ENCODE assay signal across 10 cellular contexts in genomic region chr2:215796160-215796559, GRCh38.
A peak's percentile ranks its signal among the peaks of the same experiment; 100 is the strongest.
DNase-seq lines count a peak whose midpoint lies in the region; ATAC-seq, FAIRE-seq and TF ChIP-seq lines count a peak whose summit lies in the region.
"Had no signal": no experiment of that assay in that cellular context is flagged by ENCODE, and none has a peak within 500 bp of the region (broad histone marks: within the 10 kb centered on the region; RNA-seq: fewer than 3 reads in every experiment).

No MANE protein-coding gene starts in this region.

- H3K36me3 Mint-ChIP-seq in activated T-cell treated with anti-CD3 and anti-CD28 coated beads, Interleukin-2, amount 50 U/mL, for 72 hours (ENCODE audit: insufficient read depth in 2 of 2): peaks cover 0 to 1% of the 10 kb centered on the region in 2 donors

- H3K9me3 ChIP-seq in thyroid gland: no peaks in the 10 kb centered on the region

- no peak overlapping the region for H3K4me3 ChIP-seq in fibroblast of mammary gland (ENCODE audit: control insufficient read depth, low read depth, low read length)
- no peak overlapping the region for H3K4me3 ChIP-seq in thyroid gland (replicated peaks in 1 of 3)

- H3K27me3 Mint-ChIP-seq in activated T-cell treated with anti-CD3 and anti-CD28 coated beads, Interleukin-2, amount 50 U/mL, for 72 hours (ENCODE audit: low read depth): no peaks in the 10 kb centered on the region

- no peaks in the 10 kb centered on the region for H3K27me3 ChIP-seq in thyroid gland

- H3K4me1 Mint-ChIP-seq in activated T-cell treated with anti-CD3 and anti-CD28 coated beads, Interleukin-2, amount 50 U/mL, for 72 hours (ENCODE audit: low read depth): peaks cover 22% of the 10 kb centered on the region

- H3K4me1 ChIP-seq in thyroid gland: peaks cover 0 to 20% of the 10 kb centered on the region in 2 donors

- peak; percentile 4 to 5 for DNase-seq in activated T-cell treated with anti-CD3 and anti-CD28 coated beads, Interleukin-2, amount 50 U/mL, for 72 hours
- DNase-seq in activated T-cell treated with anti-CD3 and anti-CD28 coated beads for 4 hours (no peak), RCC 7860 (ENCODE audit: low spot score) (peak; percentile 99), fibroblast of mammary gland (ENCODE audit: low read depth) (peak; percentile 94), thyroid gland (peak; percentile 49 to 68), NCI-H82 treated with DMSO at 0.1 percent for 48 hours (lab: John Stamatoyannopoulos, UW; ENCODE audit: unreplicated experiment) (no peak), NCI-H2227 treated with DMSO at 0.1 percent for 48 hours (lab: John Stamatoyannopoulos, UW) (no peak)
- DNase-seq: CD8-positive, alpha-beta memory T cell; stimulated activated CD4-positive, alpha-beta T cell treated with anti-CD3 and anti-CD28 coated beads, Interleukin-12 subunit alpha, Interleukin-12 subunit beta, amount 100 ng/mL, for 4 hours had no signal

- H3K9me3 Mint-ChIP-seq in activated T-cell treated with anti-CD3 and anti-CD28 coated beads, Interleukin-2, amount 50 U/mL, for 72 hours: peaks cover 0 to 3% of the 10 kb centered on the region in 2 donors

- no peak overlapping the region for H3K27ac Mint-ChIP-seq in activated T-cell treated with anti-CD3 and anti-CD28 coated beads, Interleukin-2, amount 50 U/mL, for 72 hours
- H3K27ac Mint-ChIP-seq: CD8-positive, alpha-beta memory T cell had no signal

- TF ChIP-seq POLR2A in thyroid gland (IDR thresholded peaks at IDR 0.05): no peak

- H3K36me3 ChIP-seq in thyroid gland: no peaks in the 10 kb centered on the region

- H3K4me3 Mint-ChIP-seq in activated T-cell treated with anti-CD3 and anti-CD28 coated beads, Interleukin-2, amount 50 U/mL, for 72 hours: peak overlapping the region in 1 of 2 donors; percentile 2
- H3K4me3 Mint-ChIP-seq: CD8-positive, alpha-beta memory T cell had no signal

- H3K27ac ChIP-seq in thyroid gland: no peak overlapping the region

- FAIRE-seq in RCC 7860 (lab: Jason Lieb, UNC): peak; percentile 98

- intact Hi-C loops in thyroid gland (cut with DNase I): no loop called here

- WGBS in thyroid gland, 2 donors: 28 to 32% methylated on average over 2 of the region's 2 CpGs

- TF ChIP-seq CTCF in fibroblast of mammary gland (conservative IDR thresholded peaks at IDR 0.05; ENCODE audit: control insufficient read depth, insufficient read depth, low read depth, low read length): peak; percentile 20
- TF ChIP-seq CTCF in thyroid gland (IDR thresholded peaks at IDR 0.05): no peak

- peak; percentile 61 to 65 for ATAC-seq in activated T-cell treated with anti-CD3 and anti-CD28 coated beads, Interleukin-2, amount 50 U/mL, for 72 hours (replicated peaks in 1 of 2)
- no peak for ATAC-seq in GM18868 (IDR thresholded peaks at IDR 0.05; ENCODE audit: unreplicated experiment)

Comparison
In these comparisons a context has a peak if more than half of its experiments do, and no peak if none do; other contexts are left out.
1. DNase-seq: peak in activated T-cell treated with anti-CD3 and anti-CD28 coated beads, Interleukin-2, amount 50 U/mL, for 72 hours (2 of 2), RCC 7860 (single experiment), fibroblast of mammary gland (single experiment) and thyroid gland (2 of 2); none in activated T-cell treated with anti-CD3 and anti-CD28 coated beads for 4 hours (single experiment), NCI-H82 treated with DMSO at 0.1 percent for 48 hours (single experiment) and NCI-H2227 treated with DMSO at 0.1 percent for 48 hours (single experiment).